29 cellular contexts compared by ENCODE assay signal in the genomic region with DNA sequence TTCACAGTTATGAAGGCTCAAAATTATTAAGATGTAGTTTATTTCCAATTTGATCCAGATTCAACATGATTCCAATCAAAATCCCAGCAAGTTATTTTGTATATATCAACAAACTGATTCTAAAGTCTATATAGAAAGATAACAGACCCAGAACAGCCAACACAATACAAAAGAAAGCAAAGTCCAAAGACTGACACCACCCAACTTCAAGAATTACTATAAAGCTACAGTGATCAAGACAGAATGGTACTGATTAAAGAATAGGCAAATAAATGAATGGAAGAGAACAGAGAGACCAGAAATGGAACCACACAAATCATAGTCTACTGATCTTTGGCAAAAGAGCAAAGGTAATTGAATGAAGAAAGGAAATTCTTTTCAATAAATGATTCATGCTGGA. TPM values are rescaled to one million over a fixed set of nuclear protein-coding genes. Genes with fewer than 3 reads are reported as not detected.
"Had no signal": no experiment of that assay in that cellular context is flagged by ENCODE, and none has a peak within 500 bp of the region (broad histone marks: within the 10 kb centered on the region; RNA-seq: fewer than 3 reads in every experiment).

No MANE protein-coding gene starts in this region.

- H3K79me2 ChIP-seq: parathyroid adenoma had no signal

- H3K4me1 ChIP-seq: colonic mucosa, gastrocnemius medialis, neural progenitor cell, prostate gland, sigmoid colon, spleen, testis, tibial artery had no signal

- H3K27ac ChIP-seq: colonic mucosa, epithelial cell of prostate, gastrocnemius medialis, neural progenitor cell, parathyroid adenoma, prostate gland, sigmoid colon, spleen, testis, tibial artery had no signal

- H3K4me3 Mint-ChIP-seq: dendritic cell treated with granulocyte-macrophage colony-stimulating factor and Interleukin-4, amounts not matched to agents 40 ng/mL and 50 ng/mL, for 4 days; endodermal cell; memory B cell; naive B cell; natural killer cell treated with Interleukin-12 subunit alpha and Interleukin-12 subunit beta and Interleukin-15 and Interleukin-18, amount 100 ng/mL, for 72 hours; neural progenitor cell; stimulated activated memory B cell treated with anti-CD40 and anti-IgM and Interleukin-4, amounts not matched to agents 10 μg/mL and 1 μg/mL and 100 μg/mL, for 72 hours; type B pancreatic cell had no signal

- H3K27me3 Mint-ChIP-seq: dendritic cell treated with granulocyte-macrophage colony-stimulating factor and Interleukin-4, amounts not matched to agents 40 ng/mL and 50 ng/mL, for 4 days; memory B cell; naive B cell; natural killer cell treated with Interleukin-12 subunit alpha and Interleukin-12 subunit beta and Interleukin-15 and Interleukin-18, amount 100 ng/mL, for 72 hours; stimulated activated memory B cell treated with anti-CD40 and anti-IgM and Interleukin-4, amounts not matched to agents 10 μg/mL and 1 μg/mL and 100 μg/mL, for 72 hours; type B pancreatic cell had no signal

- ATAC-seq: esophagus mucosa; gastrocnemius medialis; left cardiac atrium; left ventricle myocardium superior; natural killer cell treated with Interleukin-12 subunit alpha and Interleukin-12 subunit beta and Interleukin-15 and Interleukin-18, amount 100 ng/mL, for 72 hours; right cardiac atrium; stimulated activated memory B cell treated with anti-CD40 and anti-IgM and Interleukin-4, amounts not matched to agents 10 μg/mL and 1 μg/mL and 100 μg/mL, for 72 hours; stimulated activated naive CD8-positive, alpha-beta T cell treated with anti-CD3 and anti-CD28 coated beads, Interleukin-15, Interleukin-2, amounts not matched to agents 100 U/mL and 50 U/mL, for 24 hours had no signal

- DNase-seq: colonic mucosa; effector CD8-positive, alpha-beta T cell; endodermal cell; foreskin fibroblast; gastrocnemius medialis; head of caudate nucleus; kidney; left cardiac atrium; left ventricle myocardium superior; naive B cell; right cardiac atrium; sigmoid colon; spleen; stimulated activated CD4-positive, alpha-beta T cell treated with anti-CD3 and anti-CD28 coated beads, Interleukin-4, amount 100 ng/mL, for 4 hours; stimulated activated naive CD8-positive, alpha-beta T cell treated with anti-CD3 and anti-CD28 coated beads, Interleukin-15, Interleukin-2, amounts not matched to agents 100 U/mL and 50 U/mL, for 24 hours; substantia nigra; testis; tibial artery had no signal

- H3K9me3 ChIP-seq: colonic mucosa, gastrocnemius medialis, prostate gland, sigmoid colon, testis, tibial artery had no signal

- H3K27ac Mint-ChIP-seq: dendritic cell treated with granulocyte-macrophage colony-stimulating factor and Interleukin-4, amounts not matched to agents 40 ng/mL and 50 ng/mL, for 4 days; endodermal cell; memory B cell; natural killer cell treated with Interleukin-12 subunit alpha and Interleukin-12 subunit beta and Interleukin-15 and Interleukin-18, amount 100 ng/mL, for 72 hours; neural progenitor cell; stimulated activated memory B cell treated with anti-CD40 and anti-IgM and Interleukin-4, amounts not matched to agents 10 μg/mL and 1 μg/mL and 100 μg/mL, for 72 hours; type B pancreatic cell had no signal

- H3K27me3 ChIP-seq: colonic mucosa, gastrocnemius medialis, neural progenitor cell, sigmoid colon, spleen, testis, tibial artery had no signal

- H3K4me3 ChIP-seq: colonic mucosa, gastrocnemius medialis, lung, neural progenitor cell, prostate gland, sigmoid colon, spleen, testis, tibial artery had no signal

- H3K4me2 ChIP-seq: neural progenitor cell had no signal

- H3K4me1 Mint-ChIP-seq: endodermal cell; stimulated activated memory B cell treated with anti-CD40 and anti-IgM and Interleukin-4, amounts not matched to agents 10 μg/mL and 1 μg/mL and 100 μg/mL, for 72 hours had no signal

- H3K9ac ChIP-seq: neural progenitor cell, parathyroid adenoma had no signal

- H3K9me3 Mint-ChIP-seq: dendritic cell treated with granulocyte-macrophage colony-stimulating factor and Interleukin-4, amounts not matched to agents 40 ng/mL and 50 ng/mL, for 4 days; memory B cell; naive B cell; natural killer cell treated with Interleukin-12 subunit alpha and Interleukin-12 subunit beta and Interleukin-15 and Interleukin-18, amount 100 ng/mL, for 72 hours; stimulated activated memory B cell treated with anti-CD40 and anti-IgM and Interleukin-4, amounts not matched to agents 10 μg/mL and 1 μg/mL and 100 μg/mL, for 72 hours; type B pancreatic cell had no signal

- H2AFZ ChIP-seq: neural progenitor cell, parathyroid adenoma had no signal

RNA-seq across cellular contexts. Expression of gene CORIN, which starts 41.6 kb away (rescaled TPM):
- total RNA-seq: natural killer cell treated with Interleukin-12 subunit alpha and Interleukin-12 subunit beta and Interleukin-15 and Interleukin-18, amount 100 ng/mL, for 72 hours had no signal
